12 cellular contexts compared by ENCODE assay signal in genomic region chr11:94183251-94183885, GRCh38. TPM values are rescaled to one million over a fixed set of nuclear protein-coding genes. Genes with fewer than 3 reads are reported as not detected.
DNase-seq lines count a peak whose midpoint lies in the region; ATAC-seq and TF ChIP-seq lines count a peak whose summit lies in the region.
"Had no signal": no experiment of that assay in that cellular context is flagged by ENCODE, and none has a peak within 500 bp of the region (broad histone marks: within the 10 kb centered on the region; RNA-seq: fewer than 3 reads in every experiment).

No MANE protein-coding gene starts in this region.

- no peak for TF ChIP-seq EP300 in esophagus muscularis mucosa (IDR thresholded peaks at IDR 0.05)

- ATAC-seq in GM19463 (IDR thresholded peaks at IDR 0.05; ENCODE audit: unreplicated experiment) (peak; percentile 8), HG03139 (IDR thresholded peaks at IDR 0.05; ENCODE audit: unreplicated experiment) (peak; percentile 16), thoracic aorta (ENCODE audit: insufficient number of reproducible peaks, low FRiP score, low read depth) (no peak), GM19397 (IDR thresholded peaks at IDR 0.05; ENCODE audit: unreplicated experiment) (no peak), SK-N-SH treated with all-trans-retinoic acid at 6 μM for 48 hours (no peak)

- H3K27me3 ChIP-seq in esophagus muscularis mucosa: no peaks in the 10 kb centered on the region
- no peaks in the 10 kb centered on the region for H3K27me3 ChIP-seq in thoracic aorta (replicated peaks; ENCODE audit: insufficient read depth)
- H3K27me3 ChIP-seq: esophagus squamous epithelium, neural progenitor cell had no signal

- H3K9me3 ChIP-seq in esophagus muscularis mucosa: no peaks in the 10 kb centered on the region
- no peaks in the 10 kb centered on the region for H3K9me3 ChIP-seq in thoracic aorta
- H3K9me3 ChIP-seq: esophagus squamous epithelium had no signal

- no peak overlapping the region for H3K4me3 ChIP-seq in esophagus muscularis mucosa
- peak overlapping the region; percentile 54 for H3K4me3 ChIP-seq in thoracic aorta
- H3K4me3 ChIP-seq: esophagus squamous epithelium, neural progenitor cell had no signal

- H3K27ac ChIP-seq in esophagus muscularis mucosa (replicated peaks in 1 of 4): no peak overlapping the region
- peak overlapping the region in 1 of 2 donors; percentile 29 for H3K27ac ChIP-seq in thoracic aorta
- H3K27ac ChIP-seq: esophagus squamous epithelium, neural progenitor cell had no signal

- DNase-seq in esophagus muscularis mucosa (ENCODE audit: extremely low spot score) (peak; percentile 62), thoracic aorta (ENCODE audit: low spot score) (no peak), COR-L47 (lab: John Stamatoyannopoulos, UW) (no peak), iPS-NIHi7 (ENCODE audit: extremely low spot score) (no peak)
- DNase-seq: DMS153, esophagus squamous epithelium, NCI-H2029 treated with DMSO at 0.1 percent for 48 hours had no signal

- H3K36me3 ChIP-seq in esophagus muscularis mucosa: peaks cover 16 to 39% (median 26%) of the 10 kb centered on the region in 4 donors
- H3K36me3 ChIP-seq in thoracic aorta: peaks cover 17% of the 10 kb centered on the region

- WGBS in esophagus muscularis mucosa: 85% methylated on average over 8 of the region's 8 CpGs

- TF ChIP-seq CTCF in esophagus muscularis mucosa (IDR thresholded peaks at IDR 0.05) (no peak), thoracic aorta (IDR thresholded peaks at IDR 0.05) (no peak)

- TF ChIP-seq POLR2A in esophagus muscularis mucosa (IDR thresholded peaks at IDR 0.05; ENCODE audit: low read depth): no peak

- H3K4me1 ChIP-seq in esophagus muscularis mucosa (peaks cover 0 to 12% (median 11%) of the 10 kb centered on the region in 4 donors), thoracic aorta (ENCODE audit: control insufficient read depth in 1 of 2, low read depth in 2 of 2) (peaks cover 7 to 25% of the 10 kb centered on the region in 2 donors)
- H3K4me1 ChIP-seq: esophagus squamous epithelium had no signal

- intact Hi-C loops in esophagus muscularis mucosa (cut with DNase I): loop anchor here (10.0 kb wide), 1 partner anchor 231 kb away; no protein-coding TSS in a partner anchor

TF ChIP-seq in SK-N-SH treated with all-trans-retinoic acid at 6 μM for 48 hours, 23 proteins besides CTCF, POLR2A, EP300 and RAD21:
- no peak for TF ChIP-seq ZFP30 (CRISPR knock-in tag; IDR thresholded peaks at IDR 0.05)
- no peak for TF ChIP-seq ZNF8 (CRISPR knock-in tag; IDR thresholded peaks at IDR 0.05)
- no peak for TF ChIP-seq POU6F1 (CRISPR knock-in tag; IDR thresholded peaks at IDR 0.05; ENCODE audit: borderline replicate concordance, low read depth)
- no peak for TF ChIP-seq RARB (CRISPR knock-in tag; IDR thresholded peaks at IDR 0.05)
- TF ChIP-seq CREB5 (CRISPR knock-in tag; IDR thresholded peaks at IDR 0.05; ENCODE audit: low read depth): no peak
- no peak for TF ChIP-seq CSDC2 (CRISPR knock-in tag; IDR thresholded peaks at IDR 0.05)
- TF ChIP-seq ZNF70 (CRISPR knock-in tag; IDR thresholded peaks at IDR 0.05): no peak
- no peak for TF ChIP-seq ARNTL (CRISPR knock-in tag; IDR thresholded peaks at IDR 0.05; ENCODE audit: borderline replicate concordance, low read depth)
- no peak for TF ChIP-seq ESRRG (CRISPR knock-in tag; IDR thresholded peaks at IDR 0.05)
- no peak for TF ChIP-seq TOX (CRISPR knock-in tag; IDR thresholded peaks at IDR 0.05; ENCODE audit: borderline replicate concordance)
- no peak for TF ChIP-seq SNAI2 (CRISPR knock-in tag; IDR thresholded peaks at IDR 0.05)
- TF ChIP-seq OSR1 (CRISPR knock-in tag; IDR thresholded peaks at IDR 0.05): no peak

RNA-seq across cellular contexts. Expression of gene PANX1, which starts 54.7 kb away (rescaled TPM):
- total RNA-seq in esophagus muscularis mucosa: 10 to 100 TPM; 25.7 to 35.6 (median 29.7) TPM
- total RNA-seq in thoracic aorta: 10 to 100 TPM; 29.6 to 49.2 TPM

Comparison
In these comparisons a context has a peak if more than half of its experiments do, and no peak if none do; other contexts are left out.
1. ATAC-seq: peak in GM19463 (single experiment) and HG03139 (single experiment); none in thoracic aorta (single experiment), GM19397 (single experiment) and SK-N-SH treated with all-trans-retinoic acid at 6 μM for 48 hours (single experiment).